ENCODE assay signal across 12 cellular contexts in genomic region chr9:137243266-137243625, GRCh38. TPM values are rescaled to one million over a fixed set of nuclear protein-coding genes. Genes with fewer than 3 reads are reported as not detected.
A peak's percentile ranks its signal among the peaks of the same experiment; 100 is the strongest.
DNase-seq lines count a peak whose midpoint lies in the region; ATAC-seq, FAIRE-seq and TF ChIP-seq lines count a peak whose summit lies in the region.
"Not testable (repeated sequence)": the region's sequence is repeated elsewhere in the genome, so short reads cannot be mapped to it uniquely, and the experiment has no call there.
"Had no signal": no experiment of that assay in that cellular context is flagged by ENCODE, and none has a peak within 500 bp of the region (broad histone marks: within the 10 kb centered on the region; RNA-seq: fewer than 3 reads in every experiment).

No MANE protein-coding gene starts in this region.

- not testable (repeated sequence) for DNase-seq in GM12891 (ENCODE audit: insufficient read length, low spot score); RWPE1 (ENCODE audit: low spot score); H1 (ENCODE audit: low read depth in 1 of 2, low spot score in 2 of 2); nephron progenitor cell; type B pancreatic cell (ENCODE audit: extremely low spot score, unreplicated experiment)

- not testable (repeated sequence) for H3K4me3 ChIP-seq in H1 (ENCODE audit: extremely low read depth in 1 of 4, insufficient read depth in 2 of 4, low read depth in 3 of 4, low read length in 4 of 4)

- peak overlapping the region; percentile 82 for H3K4me3 Mint-ChIP-seq in activated T-helper 17 cell treated with anti-CD3 and anti-CD28 coated beads, Interleukin-2, amount 50 U/mL, for 72 hours
- H3K4me3 Mint-ChIP-seq in nephron progenitor cell (peak overlapping the region; percentile 89), type B pancreatic cell (peak overlapping the region; percentile 89)

- peak overlapping the region; percentile 100 for H3K27ac ChIP-seq in RWPE1
- not testable (repeated sequence) for H3K27ac ChIP-seq in H1 (ENCODE audit: low read depth, low read length)

- not testable (repeated sequence) for H3K27me3 Mint-ChIP-seq in activated T-helper 17 cell treated with anti-CD3 and anti-CD28 coated beads, Interleukin-2, amount 50 U/mL, for 72 hours; type B pancreatic cell
- peaks cover 10% of the 10 kb centered on the region for H3K27me3 Mint-ChIP-seq in nephron progenitor cell (ENCODE audit: low read depth, poor library complexity)

- ATAC-seq in activated T-helper 17 cell treated with anti-CD3 and anti-CD28 coated beads, Interleukin-2, amount 50 U/mL, for 72 hours (replicated peaks), result not testable (repeated sequence)

- H2BK5ac ChIP-seq in H1 (ENCODE audit: low read depth, low read length), result not testable (repeated sequence)

- not testable (repeated sequence) for H4K91ac ChIP-seq in H1 (replicated peaks; ENCODE audit: insufficient read length, low read length)

- H3K4me2 ChIP-seq in H1 (ENCODE audit: insufficient read depth in 1 of 2, low read depth in 2 of 2, low read length in 2 of 2), result not testable (repeated sequence)

- H3K9me3 ChIP-seq in H1 (ENCODE audit: insufficient read depth in 2 of 2, low read depth in 1 of 2, low read length in 1 of 2), result not testable (repeated sequence)

- H2AFZ ChIP-seq in H1 (ENCODE audit: low read length), result not testable (repeated sequence)

- H3K9ac ChIP-seq in H1 (replicated peaks in 1 of 4; ENCODE audit: extremely low read depth in 1 of 4, low read depth in 3 of 4, low read length in 3 of 4), result not testable (repeated sequence)

- peaks cover 6 to 18% (median 15%) of the 10 kb centered on the region in 4 experiments; a peak in 7 of 8 replicates for H3K36me3 ChIP-seq in H1 (ENCODE audit: control insufficient read depth in 2 of 4, insufficient read depth in 4 of 4, low read length in 3 of 4)

- not testable (repeated sequence) for H3K23ac ChIP-seq in H1 (ENCODE audit: insufficient read length)

- not testable (repeated sequence) for H4K8ac ChIP-seq in H1 (ENCODE audit: extremely low read depth, insufficient read depth, low read length)

- not testable (repeated sequence) for H3K9me3 Mint-ChIP-seq in activated T-helper 17 cell treated with anti-CD3 and anti-CD28 coated beads, Interleukin-2, amount 50 U/mL, for 72 hours; nephron progenitor cell; type B pancreatic cell

- TF ChIP-seq RAD21 in H1 (IDR thresholded peaks at IDR 0.05 in 1 of 2, conservative IDR thresholded peaks at IDR 0.05 in 1 of 2; ENCODE audit: low read depth in 2 of 2, low read length in 2 of 2), result not testable (repeated sequence)

- CTCF ChIA-PET in RWPE1 (lab: Yijun Ruan, JAX) (interaction anchor here (0.7 to 2.1 kb wide), 2 partner anchors 10 to 842 kb away, joined by 3 to 10 read pairs; no protein-coding TSS in a partner anchor), H1 (lab: Charles Lee; ENCODE audit: partially characterized antibody) (interaction anchor here (0.6 to 9.1 kb wide), 8 partner anchors 10 to 214 kb away, joined by 3 to 113 read pairs (median 5); partner anchors contain the start of genes CYSRT1, RNF208 and RNF224)

- not testable (repeated sequence) for H2BK120ac ChIP-seq in H1 (replicated peaks; ENCODE audit: low read depth, low read length)

- WGBS in H1 (ENCODE audit: extremely low coverage in 1 of 2, insufficient coverage in 1 of 2, insufficient read length in 1 of 2, insufficient replicate concordance in 2 of 2, low coverage in 1 of 2, low lambda C conversion rate in 2 of 2, missing lambda C conversion rate in 1 of 2), 2 experiments, result 99% methylated on average over 18 of the region's 18 CpGs; no CpG with 5 or more reads in 1 of the 2 experiments

- peaks cover 0 to 20% (median 11%) of the 10 kb centered on the region in 4 experiments; a peak in 5 of 7 replicates for H3K4me1 ChIP-seq in H1 (replicated peaks in 1 of 4; ENCODE audit: control insufficient read depth in 3 of 4, insufficient read depth in 4 of 4, low read length in 3 of 4)

- not testable (repeated sequence) for H3K27me3 ChIP-seq in H1 (replicated peaks in 1 of 4; ENCODE audit: control insufficient read depth in 3 of 4, extremely low read depth in 1 of 4, insufficient read depth in 3 of 4, low read length in 3 of 4)

- H3K4me1 Mint-ChIP-seq in activated T-helper 17 cell treated with anti-CD3 and anti-CD28 coated beads, Interleukin-2, amount 50 U/mL, for 72 hours, result not testable (repeated sequence)
- H3K4me1 Mint-ChIP-seq in nephron progenitor cell (peaks cover 59% of the 10 kb centered on the region), type B pancreatic cell (ENCODE audit: unreplicated experiment) (peaks cover 31% of the 10 kb centered on the region)

- H3K4ac ChIP-seq in H1 (replicated peaks; ENCODE audit: insufficient read length, low read depth, low read length), result not testable (repeated sequence)

- H3K18ac ChIP-seq in H1 (ENCODE audit: extremely low read depth, low read length), result not testable (repeated sequence)

- not testable (repeated sequence) for H2BK20ac ChIP-seq in H1 (ENCODE audit: low read length)

- not testable (repeated sequence) for TF ChIP-seq CTCF in RWPE1 (conservative IDR thresholded peaks at IDR 0.05; ENCODE audit: low read depth); H1 (IDR thresholded peaks at IDR 0.05; ENCODE audit: control extremely low read depth in 1 of 3, insufficient read depth in 1 of 3, low read depth in 1 of 3, low read length in 3 of 3); nephron progenitor cell (IDR thresholded peaks at IDR 0.05); type B pancreatic cell (conservative IDR thresholded peaks at IDR 0.05)

- H3K79me2 ChIP-seq in H1 (ENCODE audit: control insufficient read depth in 1 of 2, insufficient read depth in 2 of 2, low read length in 2 of 2), result peaks cover 0 to 20% of the 10 kb centered on the region in 2 experiments; a peak in 2 of 4 replicates

- not testable (repeated sequence) for H3K79me1 ChIP-seq in H1 (ENCODE audit: low read depth, low read length)

- POLR2A ChIA-PET in RWPE1 (lab: Yijun Ruan, JAX; ENCODE audit: low non-redundant PET), result interaction anchor here (1.3 to 1.6 kb wide), 3 partner anchors 11 to 67 kb away, joined by 4 to 9 read pairs (median 5); partner anchors contain the start of genes ANAPC2, NELFB and SSNA1
- POLR2A ChIA-PET in H1 (lab: Charles Lee; ENCODE audit: partially characterized antibody), result interaction anchor here (1.1 to 69.9 kb wide), 10 partner anchors 8 to 173 kb away, joined by 3 to 1462 read pairs (median 4); partner anchors contain the start of genes ANAPC2, CYSRT1, NDOR1 and NELFB

- not testable (repeated sequence) for H3K27ac Mint-ChIP-seq in activated T-helper 17 cell treated with anti-CD3 and anti-CD28 coated beads, Interleukin-2, amount 50 U/mL, for 72 hours; type B pancreatic cell
- peak overlapping the region; percentile 36 for H3K27ac Mint-ChIP-seq in nephron progenitor cell

- not testable (repeated sequence) for H3K23me2 ChIP-seq in H1 (ENCODE audit: low read depth, low read length)

- peaks cover 17 to 23% of the 10 kb centered on the region in 2 experiments for H4K20me1 ChIP-seq in H1 (replicated peaks in 1 of 2; ENCODE audit: control insufficient read depth in 1 of 2, insufficient read depth in 2 of 2, low read length in 2 of 2)

- H2AK5ac ChIP-seq in H1 (ENCODE audit: low read depth, low read length), result not testable (repeated sequence)

- H3K14ac ChIP-seq in H1 (ENCODE audit: insufficient read length), result not testable (repeated sequence)

- H2BK12ac ChIP-seq in H1 (ENCODE audit: low read depth, low read length), result not testable (repeated sequence)

- not testable (repeated sequence) for H4K5ac ChIP-seq in H1 (ENCODE audit: insufficient read length, low read depth, low read length)

- FAIRE-seq in GM12891 (lab: Jason Lieb, UNC); H1 (lab: Jason Lieb, UNC): not testable (repeated sequence)

- not testable (repeated sequence) for H2BK15ac ChIP-seq in H1 (ENCODE audit: low read length)

- TF ChIP-seq EP300 in H1 (IDR thresholded peaks at IDR 0.05; ENCODE audit: borderline replicate concordance in 1 of 2, low read depth in 2 of 2, low read length in 2 of 2), result not testable (repeated sequence)

- peaks cover 34% of the 10 kb centered on the region for H3K36me3 Mint-ChIP-seq in activated T-helper 17 cell treated with anti-CD3 and anti-CD28 coated beads, Interleukin-2, amount 50 U/mL, for 72 hours (ENCODE audit: low read depth)
- H3K36me3 Mint-ChIP-seq in nephron progenitor cell (ENCODE audit: low read depth) (peaks cover 15% of the 10 kb centered on the region), type B pancreatic cell (peaks cover 17% of the 10 kb centered on the region)

- TF ChIP-seq POLR2A in GM12891 (IDR thresholded peaks at IDR 0.05; ENCODE audit: low read depth, low read length); H1 (IDR thresholded peaks at IDR 0.05; ENCODE audit: control extremely low read depth in 1 of 2, low read depth in 2 of 2, low read length in 2 of 2): not testable (repeated sequence)

- not testable (repeated sequence) for H3K56ac ChIP-seq in H1 (replicated peaks; ENCODE audit: insufficient read length, low read depth, low read length)

RNA-seq across cellular contexts. Expression of gene TUBB4B, which starts 2.2 kb away (rescaled TPM):
- polyA plus RNA-seq in GM12891 (2012; ENCODE audit: low read depth, missing spikeins), result 199 TPM
- 100 to 1,000 TPM; 232 to 372 TPM for total RNA-seq in activated T-helper 17 cell treated with anti-CD3 and anti-CD28 coated beads, Interleukin-2, amount 50 U/mL, for 72 hours
- 307 and 311 TPM in 2 replicates for total RNA-seq in H1 (2021; fragmentation: NEBNext Ultra II Directional; extraction: Animal tissue kit (Norgen Biotek cat#: 25700))
- polyA plus RNA-seq in H1 (2011; rRNA removed), result 280 and 342 TPM in 2 replicates
- 348 TPM for polyA plus RNA-seq in H1 (2011; cell fraction: cytosol; rRNA removed)
- polyA plus RNA-seq in H1 (2011; cell fraction: nucleus; rRNA removed), result 340 TPM
- polyA plus RNA-seq in H1 (2012, experiment 1 of 2), result 226 to 351 TPM (median 341 TPM) in 4 replicates
- polyA plus RNA-seq in H1 (2012, experiment 2 of 2), result 349 TPM
- polyA plus RNA-seq in H1 (2013, experiment 1 of 2), result 214 TPM
- polyA plus RNA-seq in H1 (2013, experiment 2 of 2), result 205 TPM
- polyA minus RNA-seq in H1 (2011; rRNA and poly(A)+ RNA removed), result 150 and 158 TPM in 2 replicates
- polyA minus RNA-seq in H1 (2011; cell fraction: cytosol; rRNA and poly(A)+ RNA removed), result 145 TPM
- polyA minus RNA-seq in H1 (2011; cell fraction: nucleus; rRNA and poly(A)+ RNA removed), result 92.9 TPM
- 326 and 349 TPM in 2 replicates for total RNA-seq in type B pancreatic cell (ENCODE audit: low replicate concordance)

RNA-seq across cellular contexts. Expression of gene STPG3, which starts 7.8 kb away (rescaled TPM):
- 0.28 TPM for polyA plus RNA-seq in GM12891 (2012; ENCODE audit: low read depth, missing spikeins)
- not detected for total RNA-seq in activated T-helper 17 cell treated with anti-CD3 and anti-CD28 coated beads, Interleukin-2, amount 50 U/mL, for 72 hours
- total RNA-seq in H1 (2021; fragmentation: NEBNext Ultra II Directional; extraction: Animal tissue kit (Norgen Biotek cat#: 25700)), result not detected in 2 replicates
- 0.14 TPM in 1 of 2 replicates, not detected in the other for polyA plus RNA-seq in H1 (2011; rRNA removed)
- not detected for polyA plus RNA-seq in H1 (2011; cell fraction: cytosol; rRNA removed)
- polyA plus RNA-seq in H1 (2011; cell fraction: nucleus; rRNA removed), result 0.43 TPM
- polyA plus RNA-seq in H1 (2012, experiment 1 of 2), result 0.42 to 0.67 TPM (median 0.61 TPM) in 3 of 4 replicates, not detected in the other
- 0.30 TPM for polyA plus RNA-seq in H1 (2012, experiment 2 of 2)
- 0.06 TPM for polyA plus RNA-seq in H1 (2013, experiment 1 of 2)
- polyA plus RNA-seq in H1 (2013, experiment 2 of 2), result not detected
- not detected in 2 replicates for polyA minus RNA-seq in H1 (2011; rRNA and poly(A)+ RNA removed)
- not detected for polyA minus RNA-seq in H1 (2011; cell fraction: cytosol; rRNA and poly(A)+ RNA removed)
- polyA minus RNA-seq in H1 (2011; cell fraction: nucleus; rRNA and poly(A)+ RNA removed), result not detected
- total RNA-seq in type B pancreatic cell (ENCODE audit: low replicate concordance), result 0.31 TPM in 1 of 2 replicates, not detected in the other
- total RNA-seq: activated CD4-positive, alpha-beta T cell treated with anti-CD3 and anti-CD28 coated beads for 36 hours; esophagus mucosa; LHCN-M2; T-helper 2 cell treated with Interferon-gamma antibody and Interleukin-4, amounts not matched to agents 100 ng/mL and 5 ng/mL, for 36 hours had no signal
- polyA plus RNA-seq: CD14-positive monocyte had no signal

RNA-seq across cellular contexts. Expression of gene NELFB, which starts 11.9 kb away (rescaled TPM):
- 30.7 TPM for polyA plus RNA-seq in GM12891 (2012; ENCODE audit: low read depth, missing spikeins)
- 10 to 100 TPM; 43.6 to 78.0 TPM for total RNA-seq in activated T-helper 17 cell treated with anti-CD3 and anti-CD28 coated beads, Interleukin-2, amount 50 U/mL, for 72 hours
- 70.8 and 78.0 TPM in 2 replicates for total RNA-seq in H1 (2021; fragmentation: NEBNext Ultra II Directional; extraction: Animal tissue kit (Norgen Biotek cat#: 25700))
- polyA plus RNA-seq in H1 (2011; rRNA removed), result 57.6 and 86.5 TPM in 2 replicates
- 76.0 TPM for polyA plus RNA-seq in H1 (2011; cell fraction: cytosol; rRNA removed)
- polyA plus RNA-seq in H1 (2011; cell fraction: nucleus; rRNA removed), result 88.6 TPM
- polyA plus RNA-seq in H1 (2012, experiment 1 of 2), result 60.2 to 87.1 TPM (median 80.4 TPM) in 4 replicates
- polyA plus RNA-seq in H1 (2012, experiment 2 of 2), result 79.8 TPM
- 37.9 TPM for polyA plus RNA-seq in H1 (2013, experiment 1 of 2)
- 37.5 TPM for polyA plus RNA-seq in H1 (2013, experiment 2 of 2)
- polyA minus RNA-seq in H1 (2011; rRNA and poly(A)+ RNA removed), result 38.7 and 47.9 TPM in 2 replicates
- polyA minus RNA-seq in H1 (2011; cell fraction: cytosol; rRNA and poly(A)+ RNA removed), result 49.8 TPM
- 27.2 TPM for polyA minus RNA-seq in H1 (2011; cell fraction: nucleus; rRNA and poly(A)+ RNA removed)
- 52.4 and 61.9 TPM in 2 replicates for total RNA-seq in type B pancreatic cell (ENCODE audit: low replicate concordance)

RNA-seq across cellular contexts. Expression of gene SLC34A3, which starts 12.5 kb away (rescaled TPM):
- polyA plus RNA-seq in GM12891 (2012; ENCODE audit: low read depth, missing spikeins), result not detected
- total RNA-seq in activated T-helper 17 cell treated with anti-CD3 and anti-CD28 coated beads, Interleukin-2, amount 50 U/mL, for 72 hours, result not detected
- not detected in 2 replicates for total RNA-seq in H1 (2021; fragmentation: NEBNext Ultra II Directional; extraction: Animal tissue kit (Norgen Biotek cat#: 25700))
- polyA plus RNA-seq in H1 (2011; rRNA removed), result 0.06 and 0.08 TPM in 2 replicates
- polyA plus RNA-seq in H1 (2011; cell fraction: cytosol; rRNA removed), result 0.09 TPM
- polyA plus RNA-seq in H1 (2011; cell fraction: nucleus; rRNA removed), result 0.33 TPM
- polyA plus RNA-seq in H1 (2012, experiment 1 of 2), result 0.13 to 0.22 TPM (median 0.19 TPM) in 3 of 4 replicates, not detected in the other
- polyA plus RNA-seq in H1 (2012, experiment 2 of 2), result not detected
- polyA plus RNA-seq in H1 (2013, experiment 1 of 2), result 0.04 TPM
- polyA plus RNA-seq in H1 (2013, experiment 2 of 2), result 0.07 TPM
- polyA minus RNA-seq in H1 (2011; rRNA and poly(A)+ RNA removed), result not detected in 2 replicates
- not detected for polyA minus RNA-seq in H1 (2011; cell fraction: cytosol; rRNA and poly(A)+ RNA removed)
- polyA minus RNA-seq in H1 (2011; cell fraction: nucleus; rRNA and poly(A)+ RNA removed), result not detected
- total RNA-seq in type B pancreatic cell (ENCODE audit: low replicate concordance), result 0.41 and 0.81 TPM in 2 replicates
- total RNA-seq: activated CD4-positive, alpha-beta T cell treated with anti-CD3 and anti-CD28 coated beads for 36 hours; heart right ventricle; T-helper 2 cell treated with Interferon-gamma antibody and Interleukin-4, amounts not matched to agents 100 ng/mL and 5 ng/mL, for 36 hours had no signal
- polyA plus RNA-seq: CD14-positive monocyte, heart right ventricle had no signal

RNA-seq across cellular contexts. Expression of gene RNF224, which starts 15.9 kb away (rescaled TPM):
- 0.17 TPM for polyA plus RNA-seq in GM12891 (2012; ENCODE audit: low read depth, missing spikeins)
- total RNA-seq in activated T-helper 17 cell treated with anti-CD3 and anti-CD28 coated beads, Interleukin-2, amount 50 U/mL, for 72 hours, result under 1 TPM in 1 of 2 donors, not detected in 1; 0.17 TPM
- total RNA-seq in H1 (2021; fragmentation: NEBNext Ultra II Directional; extraction: Animal tissue kit (Norgen Biotek cat#: 25700)), result 0.17 TPM in 1 of 2 replicates, not detected in the other
- 0.24 and 0.25 TPM in 2 replicates for polyA plus RNA-seq in H1 (2011; rRNA removed)
- polyA plus RNA-seq in H1 (2011; cell fraction: cytosol; rRNA removed), result 0.10 TPM
- polyA plus RNA-seq in H1 (2011; cell fraction: nucleus; rRNA removed), result 0.58 TPM
- 0.19 to 0.48 TPM (median 0.29 TPM) in 4 replicates for polyA plus RNA-seq in H1 (2012, experiment 1 of 2)
- 0.21 TPM for polyA plus RNA-seq in H1 (2012, experiment 2 of 2)
- polyA plus RNA-seq in H1 (2013, experiment 1 of 2), result 0.22 TPM
- polyA plus RNA-seq in H1 (2013, experiment 2 of 2), result 0.15 TPM
- polyA minus RNA-seq in H1 (2011; rRNA and poly(A)+ RNA removed), result 0.09 and 0.12 TPM in 2 replicates
- polyA minus RNA-seq in H1 (2011; cell fraction: cytosol; rRNA and poly(A)+ RNA removed), result not detected
- polyA minus RNA-seq in H1 (2011; cell fraction: nucleus; rRNA and poly(A)+ RNA removed), result 1.00 TPM
- total RNA-seq in type B pancreatic cell (ENCODE audit: low replicate concordance), result 0.36 and 0.48 TPM in 2 replicates
- total RNA-seq: activated CD4-positive, alpha-beta T cell treated with anti-CD3 and anti-CD28 coated beads for 36 hours; T-helper 2 cell treated with Interferon-gamma antibody and Interleukin-4, amounts not matched to agents 100 ng/mL and 5 ng/mL, for 36 hours had no signal
- polyA plus RNA-seq: CD14-positive monocyte, heart right ventricle had no signal
